In genomic region chr21:45980271-45980670, GRCh38 we compare ENCODE assay signal across 21 cellular contexts. TPM values are rescaled to one million over a fixed set of nuclear protein-coding genes. Genes with fewer than 3 reads are reported as not detected.
DNase-seq lines count a peak whose midpoint lies in the region; ATAC-seq and TF ChIP-seq lines count a peak whose summit lies in the region.
"Had no signal": no experiment of that assay in that cellular context is flagged by ENCODE, and none has a peak within 500 bp of the region (broad histone marks: within the 10 kb centered on the region; RNA-seq: fewer than 3 reads in every experiment).

No MANE protein-coding gene starts in this region.

- intact Hi-C loops in PC-3 (cut with micrococcal nuclease) = loop anchor here (5.0 kb wide), 1 partner anchor 72 kb away; no protein-coding TSS in a partner anchor

- H3K27me3 ChIP-seq in DND-41 (ENCODE audit: insufficient read depth, low read length, poor library complexity) = no peaks in the 10 kb centered on the region
- no peaks in the 10 kb centered on the region for H3K27me3 ChIP-seq in PC-3 (ENCODE audit: low read length)
- no peaks in the 10 kb centered on the region for H3K27me3 ChIP-seq in fibroblast of lung (ENCODE audit: control insufficient read depth, insufficient read depth, low read length)
- H3K27me3 ChIP-seq in stomach smooth muscle (ENCODE audit: control insufficient read depth in 1 of 2, insufficient read depth in 2 of 2, low read length in 2 of 2) = no peaks in the 10 kb centered on the region
- H3K27me3 ChIP-seq in H7 (ENCODE audit: control insufficient read depth, insufficient read depth, low read length) = peaks cover 12% of the 10 kb centered on the region

- H3K9ac ChIP-seq in DND-41 (ENCODE audit: low read depth, low read length) = no peak overlapping the region
- peak overlapping the region; percentile 86; the same call in 1 of the 2 replicates for H3K9ac ChIP-seq in PC-3 (ENCODE audit: low read length)
- no peak overlapping the region for H3K9ac ChIP-seq in fibroblast of lung (ENCODE audit: insufficient read depth, low read length)
- H3K9ac ChIP-seq in stomach smooth muscle (ENCODE audit: low read length in 2 of 2) = peak overlapping the region; percentile 85 to 98
- H3K9ac ChIP-seq: neural progenitor cell had no signal

- no TSS peak for BruUV-seq in PC-3 (replicated peaks; lab: Mats Ljungman, UMichigan)

- no peak overlapping the region for H3K4me3 ChIP-seq in DND-41 (ENCODE audit: low read depth in 1 of 2, low read length in 2 of 2)
- H3K4me3 ChIP-seq in PC-3 (ENCODE audit: low read length) = no peak overlapping the region; the same call in 1 of the 2 replicates
- H3K4me3 ChIP-seq in fibroblast of lung (replicated peaks in 1 of 4; ENCODE audit: control extremely low read depth in 1 of 4, insufficient read depth in 1 of 4, low read depth in 3 of 4, low read length in 4 of 4) = no peak overlapping the region
- H3K4me3 ChIP-seq in stomach smooth muscle (ENCODE audit: low read length in 2 of 2) = no peak overlapping the region
- H3K4me3 ChIP-seq in H7 (ENCODE audit: insufficient read depth, low read depth, low read length) = no peak overlapping the region

- H3K4me1 ChIP-seq in DND-41 (ENCODE audit: insufficient read depth, low read length) (peaks cover 15% of the 10 kb centered on the region), PC-3 (ENCODE audit: insufficient read depth, low read length) (peaks cover 46% of the 10 kb centered on the region), fibroblast of lung (ENCODE audit: control insufficient read depth, extremely low read depth, insufficient read depth, low read length) (peaks cover 26% of the 10 kb centered on the region), stomach smooth muscle (ENCODE audit: control insufficient read depth, insufficient read depth, low read length) (peaks cover 54% of the 10 kb centered on the region)
- H3K4me1 ChIP-seq: neural progenitor cell had no signal

- TF ChIP-seq CTCF in DND-41 (IDR thresholded peaks at IDR 0.05; ENCODE audit: borderline replicate concordance, extremely low read depth, low read length, poor library complexity, severe bottlenecking) = no peak
- TF ChIP-seq CTCF in PC-3 (conservative IDR thresholded peaks at IDR 0.05; ENCODE audit: low read depth, low read length) = no peak
- TF ChIP-seq CTCF in fibroblast of lung (conservative IDR thresholded peaks at IDR 0.05 in 1 of 2, IDR thresholded peaks at IDR 0.05 in 1 of 2; ENCODE audit: low read depth in 1 of 2, low read length in 2 of 2) = no peak

- ATAC-seq in DND-41 (ENCODE audit: insufficient read depth, low read depth) = no peak
- no peak for ATAC-seq in PC-3
- ATAC-seq: activated naive CD8-positive, alpha-beta T cell treated with anti-CD3 and anti-CD28 coated beads, Interleukin-2, amount 50 U/mL, for 24 hours; left ventricle myocardium superior; stimulated activated memory B cell treated with anti-CD40 and anti-IgM and Interleukin-4, amounts not matched to agents 10 μg/mL and 1 μg/mL and 100 μg/mL, for 72 hours had no signal

- H2AFZ ChIP-seq in DND-41 (ENCODE audit: low read depth, low read length) (no peak overlapping the region), PC-3 (ENCODE audit: low read length) (no peak overlapping the region), fibroblast of lung (ENCODE audit: low read length) (no peak overlapping the region)

- H3K4me2 ChIP-seq in DND-41 (ENCODE audit: insufficient read depth, low read length) (peak overlapping the region; percentile 65; the same call in 1 of the 2 replicates), PC-3 (ENCODE audit: low read length) (peak overlapping the region; percentile 92; the same call in 1 of the 2 replicates), fibroblast of lung (ENCODE audit: extremely low read depth, insufficient read depth, low read length) (no peak overlapping the region)

- DNase-seq in DND-41 = no peak
- no peak for DNase-seq in PC-3
- no peak for DNase-seq in fibroblast of lung (ENCODE audit: low read depth in 2 of 2)
- no peak for DNase-seq in stimulated activated CD8-positive, alpha-beta memory T cell treated with anti-CD3 and anti-CD28 coated beads, Interleukin-4, amount 100 ng/mL, for 48 hours
- DNase-seq in activated naive CD4-positive, alpha-beta T cell (lab: John Stamatoyannopoulos, UW) = no peak
- DNase-seq in AG08395 (ENCODE audit: low spot score) = no peak
- no peak for DNase-seq in H7
- DNase-seq: ACHN; activated B cell treated with CpG ODN at 0.5 μM for 24 hours; activated CD4-positive, alpha-beta T cell treated with anti-CD3 and anti-CD28 coated beads, Interleukin-2, amount 50 U/mL, for 48 hours; activated effector memory CD4-positive, alpha-beta T cell treated with Interleukin-2 at 50 U/mL for 16 hours; activated naive CD8-positive, alpha-beta T cell treated with anti-CD3 and anti-CD28 coated beads, Interleukin-2, amount 50 U/mL, for 24 hours; C1 segment of cervical spinal cord; NCI-H146; NCI-H524 treated with DMSO at 0.1 percent for 48 hours; stimulated activated CD4-positive, alpha-beta T cell treated with anti-CD3 and anti-CD28 coated beads, Interleukin-2, amount 100 ng/mL, for 24 hours; trophoblast cell had no signal

- no peaks in the 10 kb centered on the region for H4K20me1 ChIP-seq in DND-41 (ENCODE audit: insufficient read depth, low read length)
- H4K20me1 ChIP-seq in PC-3 (ENCODE audit: low read length) = peaks cover 22% of the 10 kb centered on the region
- H4K20me1 ChIP-seq in fibroblast of lung (ENCODE audit: control insufficient read depth, extremely low read depth, insufficient read depth, low read length) = no peaks in the 10 kb centered on the region

- H3K9me2 ChIP-seq in PC-3 (replicated peaks; ENCODE audit: low read length) = no peaks in the 10 kb centered on the region

- POLR2A ChIA-PET in PC-3 (lab: Charles Lee; ENCODE audit: unreplicated experiment) = no interaction called here

- peaks cover 4% of the 10 kb centered on the region for H3F3A ChIP-seq in PC-3 (ENCODE audit: low read length, unreplicated experiment)

- CTCF ChIA-PET in PC-3 (lab: Charles Lee) = no interaction called here

- no peaks in the 10 kb centered on the region for H3K79me2 ChIP-seq in DND-41 (ENCODE audit: insufficient read depth, low read length)
- H3K79me2 ChIP-seq in PC-3 (ENCODE audit: low read length) = peaks cover 47% of the 10 kb centered on the region
- H3K79me2 ChIP-seq in fibroblast of lung (ENCODE audit: control insufficient read depth, insufficient read depth, low read length) = peaks cover 40% of the 10 kb centered on the region

- no peak overlapping the region for H3K27ac ChIP-seq in DND-41 (ENCODE audit: low read length)
- peak overlapping the region; percentile 84 for H3K27ac ChIP-seq in PC-3 (ENCODE audit: low read length)
- peak overlapping the region; percentile 91 for H3K27ac ChIP-seq in fibroblast of lung (ENCODE audit: insufficient read depth, low read length)
- peak overlapping the region; percentile 92 for H3K27ac ChIP-seq in stomach smooth muscle (ENCODE audit: low read length)
- H3K27ac ChIP-seq: neural progenitor cell had no signal

- H3K36me3 ChIP-seq in DND-41 (ENCODE audit: insufficient read depth, low read length) (no peaks in the 10 kb centered on the region), PC-3 (ENCODE audit: low read depth, low read length) (peaks cover 12% of the 10 kb centered on the region), fibroblast of lung (ENCODE audit: control insufficient read depth, insufficient read depth, low read length) (peaks cover 28% of the 10 kb centered on the region), stomach smooth muscle (ENCODE audit: control insufficient read depth in 2 of 2, insufficient read depth in 2 of 2, low read length in 2 of 2) (peaks cover 10 to 12% of the 10 kb centered on the region in 2 donors), H7 (replicated peaks; ENCODE audit: control insufficient read depth, insufficient read depth, low read length) (peaks cover 3% of the 10 kb centered on the region; the same call in 1 of the 2 replicates)
- H3K36me3 ChIP-seq: neural progenitor cell had no signal

- H3K9me3 ChIP-seq in DND-41 (ENCODE audit: insufficient read depth, low read length, severe bottlenecking) = no peaks in the 10 kb centered on the region
- no peaks in the 10 kb centered on the region for H3K9me3 ChIP-seq in PC-3 (ENCODE audit: low read length)
- H3K9me3 ChIP-seq in fibroblast of lung (ENCODE audit: control insufficient read depth, insufficient read depth, low read depth, low read length) = no peaks in the 10 kb centered on the region
- H3K9me3 ChIP-seq in stomach smooth muscle (ENCODE audit: control insufficient read depth in 2 of 2, low read length in 2 of 2) = no peaks in the 10 kb centered on the region

RNA-seq across cellular contexts. Expression of gene COL6A1, which starts 1.3 kb away (rescaled TPM):
- total RNA-seq in PC-3 (2014; rRNA removed) (487 and 628 TPM in 2 replicates), fibroblast of lung (623 and 645 TPM in 2 replicates)
- 621 and 1,137 TPM in 2 replicates for polyA plus RNA-seq in fibroblast of lung
- polyA plus RNA-seq in fibroblast of lung (2012) = 1,146 and 2,228 TPM in 2 replicates
- polyA minus RNA-seq in fibroblast of lung (ENCODE audit: low replicate concordance) = 1,147 and 1,843 TPM in 2 replicates
- total RNA-seq in H7 (2014; rRNA removed; shearing (Covaris generic)) = 243 and 283 TPM in 2 replicates

Comparison
In these comparisons a context has a peak if more than half of its experiments do, and no peak if none do; other contexts are left out.
1. H3K9ac ChIP-seq: peak in PC-3 (single experiment) and stomach smooth muscle (2 of 2); none in DND-41 (single experiment) and fibroblast of lung (single experiment).